Comparison of ENCODE assay signal across 13 cellular contexts in the genomic region with DNA sequence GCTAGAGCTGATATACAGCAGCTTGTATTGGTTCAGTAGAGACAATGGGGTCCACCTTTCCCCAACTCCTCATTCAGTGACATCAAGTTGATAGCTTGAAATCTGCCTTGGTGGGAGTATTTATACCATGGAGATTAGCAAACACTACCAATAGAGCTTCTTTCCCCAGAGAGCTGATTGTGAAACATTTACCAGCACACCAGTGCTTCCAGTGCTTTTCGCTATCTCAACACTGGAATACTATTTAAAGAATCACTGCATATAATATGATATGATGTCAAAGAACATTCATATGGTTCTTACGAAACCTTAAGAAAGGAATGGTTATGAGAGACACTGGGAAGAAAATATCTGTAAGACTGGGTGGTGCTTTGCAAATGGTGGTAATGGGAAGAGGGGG.
"Had no signal": no experiment of that assay in that cellular context is flagged by ENCODE, and none has a peak within 500 bp of the region (broad histone marks: within the 10 kb centered on the region; RNA-seq: fewer than 3 reads in every experiment).

No MANE protein-coding gene starts in this region.

- H3K4me1 ChIP-seq: ascending aorta, gastroesophageal sphincter, heart right ventricle, pancreas, sigmoid colon, stomach, testis had no signal

- H3K9me3 ChIP-seq: ascending aorta, gastroesophageal sphincter, heart right ventricle, mucosa of descending colon, pancreas, sigmoid colon, stomach, testis had no signal

- ATAC-seq: gastroesophageal sphincter; heart right ventricle; left cardiac atrium; naive thymus-derived CD4-positive, alpha-beta T cell had no signal

- H3K27ac ChIP-seq: ascending aorta, gastroesophageal sphincter, heart right ventricle, pancreas, sigmoid colon, stomach, testis had no signal

- H3K4me3 ChIP-seq: ascending aorta, gastroesophageal sphincter, heart right ventricle, mucosa of descending colon, pancreas, sigmoid colon, stomach, testis had no signal

- DNase-seq: activated naive CD8-positive, alpha-beta T cell treated with anti-CD3 and anti-CD28 coated beads, Interleukin-2, amount 10 ng/mL, durations not matched to agents 7 days and 5 days; heart right ventricle; left cardiac atrium; mucosa of descending colon; naive thymus-derived CD4-positive, alpha-beta T cell; pancreas; sigmoid colon; stimulated activated CD4-positive, alpha-beta T cell treated with anti-CD3 and anti-CD28 coated beads, Interleukin-12 subunit alpha, Interleukin-12 subunit beta, amount 100 ng/mL, for 4 hours; stimulated activated CD4-positive, alpha-beta T cell treated with anti-CD3 and anti-CD28 coated beads, Interleukin-2, amount 100 ng/mL, for 24 hours; stomach; testis had no signal

- H3K36me3 ChIP-seq: ascending aorta, gastroesophageal sphincter, heart right ventricle, pancreas, sigmoid colon, stomach had no signal

- H3K27me3 ChIP-seq: ascending aorta, gastroesophageal sphincter, heart right ventricle, pancreas, sigmoid colon, stomach, testis had no signal
